8 cellular contexts compared by ENCODE assay signal in the genomic region with DNA sequence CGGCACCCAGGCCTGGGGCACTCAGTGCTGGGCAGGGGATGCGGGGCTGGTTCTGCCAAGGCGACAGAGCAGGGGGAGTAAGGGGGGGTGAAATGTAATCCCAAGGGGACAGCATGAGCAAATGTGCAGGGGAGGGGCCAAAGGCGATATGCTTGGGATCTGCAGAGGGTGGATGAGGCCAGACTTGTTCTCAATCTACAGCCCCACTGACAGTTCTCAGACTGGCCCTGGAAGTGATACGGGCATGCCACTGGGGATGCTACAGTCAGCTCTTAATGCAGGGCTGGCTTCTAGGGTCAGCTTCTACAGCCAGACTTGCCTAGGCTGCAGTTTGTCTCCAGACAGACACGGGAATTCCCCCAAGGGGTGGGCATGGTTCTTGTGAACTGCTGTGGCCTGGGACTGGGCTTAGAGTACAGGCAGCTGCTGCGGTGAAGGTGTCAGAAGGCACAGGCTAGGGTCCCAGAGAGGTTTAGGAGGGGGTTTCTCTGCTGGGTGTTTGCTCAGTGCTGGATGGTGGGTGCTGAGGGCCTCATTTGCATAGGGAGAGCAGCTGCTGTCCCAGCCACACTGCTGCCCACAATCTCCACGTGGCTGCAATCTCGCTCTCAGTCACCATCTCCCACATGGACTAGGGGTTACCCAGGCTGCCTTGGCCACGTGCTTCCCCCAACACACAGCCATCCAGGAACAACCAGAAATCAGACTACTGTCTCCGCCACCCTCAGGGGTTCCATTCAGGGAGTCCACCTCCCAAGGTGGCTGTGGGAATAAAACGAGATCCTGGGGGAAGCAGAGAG.
DNase-seq lines count a peak whose midpoint lies in the region; ATAC-seq and TF ChIP-seq lines count a peak whose summit lies in the region.

No MANE protein-coding gene starts in this region.

- no peak overlapping the region for H3K27ac ChIP-seq in H9 (ENCODE audit: insufficient read length, low read depth, low read length)

- H3K18ac ChIP-seq in H9 (ENCODE audit: insufficient read length, low read depth, low read length) = no peak overlapping the region

- TF ChIP-seq CTCF in GM06990 (IDR thresholded peaks at IDR 0.05; ENCODE audit: insufficient read depth, low read length, poor library complexity, severe bottlenecking) = no peak
- no peak for TF ChIP-seq CTCF in activated CD8-positive, alpha-beta T cell treated with anti-CD3 and anti-CD28 coated beads for 36 hours (IDR thresholded peaks at IDR 0.05)
- no peak for TF ChIP-seq CTCF in H9 (conservative IDR thresholded peaks at IDR 0.05)
- no peak for TF ChIP-seq CTCF in Calu3 (IDR thresholded peaks at IDR 0.05; ENCODE audit: unreplicated experiment)

- H3K9me3 ChIP-seq in H9 (ENCODE audit: control insufficient read depth, low read depth, low read length) (no peaks in the 10 kb centered on the region), MG63 (no peaks in the 10 kb centered on the region)

- no peaks in the 10 kb centered on the region for H3K27me3 Mint-ChIP-seq in activated CD8-positive, alpha-beta T cell treated with anti-CD3 and anti-CD28 coated beads for 36 hours
- no peaks in the 10 kb centered on the region for H3K27me3 Mint-ChIP-seq in natural killer cell treated with Interleukin-12 subunit alpha and Interleukin-12 subunit beta and Interleukin-15 and Interleukin-18, amount 100 ng/mL, for 72 hours
- H3K27me3 Mint-ChIP-seq in H9 (ENCODE audit: low read depth) = no peaks in the 10 kb centered on the region; the same call in none of the 2 replicates
- H3K27me3 Mint-ChIP-seq in Calu3 (ENCODE audit: unreplicated experiment) = peaks cover 25% of the 10 kb centered on the region

- no peak overlapping the region for H3K56ac ChIP-seq in H9 (ENCODE audit: insufficient read length, low read depth, low read length)

- H3K27ac Mint-ChIP-seq in activated CD8-positive, alpha-beta T cell treated with anti-CD3 and anti-CD28 coated beads for 36 hours = peak overlapping the region; percentile 85
- peak overlapping the region; percentile 72 to 88 for H3K27ac Mint-ChIP-seq in natural killer cell treated with Interleukin-12 subunit alpha and Interleukin-12 subunit beta and Interleukin-15 and Interleukin-18, amount 100 ng/mL, for 72 hours
- H3K27ac Mint-ChIP-seq in H9 = no peak overlapping the region
- H3K27ac Mint-ChIP-seq in Calu3 (ENCODE audit: unreplicated experiment) = no peak overlapping the region

- no peak overlapping the region for H2BK5ac ChIP-seq in H9 (ENCODE audit: insufficient read length, low read length)

- no peaks in the 10 kb centered on the region for H3K9me3 Mint-ChIP-seq in activated CD8-positive, alpha-beta T cell treated with anti-CD3 and anti-CD28 coated beads for 36 hours
- H3K9me3 Mint-ChIP-seq in natural killer cell treated with Interleukin-12 subunit alpha and Interleukin-12 subunit beta and Interleukin-15 and Interleukin-18, amount 100 ng/mL, for 72 hours = no peaks in the 10 kb centered on the region
- H3K9me3 Mint-ChIP-seq in H9 (no peaks in the 10 kb centered on the region), Calu3 (ENCODE audit: low read depth, unreplicated experiment) (no peaks in the 10 kb centered on the region)

- H3K14ac ChIP-seq in H9 (ENCODE audit: insufficient read depth, low read length) = no peak overlapping the region

- no CpG with 5 or more reads among the region's 12 CpGs for WGBS in H9 (ENCODE audit: extremely low coverage, insufficient read length, low lambda C conversion rate)

- H3K79me2 ChIP-seq in H9 (ENCODE audit: insufficient read depth, low read length) = no peaks in the 10 kb centered on the region

- ATAC-seq in GM19372 (IDR thresholded peaks at IDR 0.05; ENCODE audit: low read depth, unreplicated experiment) = peak; percentile 77
- peak; percentile 84 for ATAC-seq in HG03442 (IDR thresholded peaks at IDR 0.05; ENCODE audit: unreplicated experiment)
- ATAC-seq in activated CD8-positive, alpha-beta T cell treated with anti-CD3 and anti-CD28 coated beads for 36 hours = peak; percentile 91
- peak; percentile 96 to 97 for ATAC-seq in natural killer cell treated with Interleukin-12 subunit alpha and Interleukin-12 subunit beta and Interleukin-15 and Interleukin-18, amount 100 ng/mL, for 72 hours

- H3K79me1 ChIP-seq in H9 (ENCODE audit: insufficient read depth, low read depth, low read length, poor library complexity, severe bottlenecking) = no peaks in the 10 kb centered on the region

- CTCF ChIA-PET in activated CD8-positive, alpha-beta T cell treated with anti-CD3 and anti-CD28 coated beads for 36 hours (lab: Charles Lee) = interaction anchor here (1.2 kb wide), 1 partner anchor 163 kb away, joined by 4 read pairs; no protein-coding TSS in a partner anchor
- CTCF ChIA-PET in Calu3 (lab: Charles Lee) = no interaction called here

- no peak overlapping the region for H3T11ph ChIP-seq in H9 (ENCODE audit: low read length)

- H3K23me2 ChIP-seq in H9 (ENCODE audit: insufficient read length, low read depth, low read length, poor library complexity, severe bottlenecking) = no peaks in the 10 kb centered on the region

- no peak overlapping the region for H4K5ac ChIP-seq in H9 (ENCODE audit: insufficient read length, low read depth, low read length)

- H2BK15ac ChIP-seq in H9 (ENCODE audit: low read depth, low read length) = no peak overlapping the region

- peak; percentile 86 for DNase-seq in GM06990 (ENCODE audit: extremely low read depth, insufficient read length)
- peak; percentile 94 for DNase-seq in activated CD8-positive, alpha-beta T cell treated with anti-CD3 and anti-CD28 coated beads for 36 hours
- DNase-seq in natural killer cell treated with Interleukin-12 subunit alpha and Interleukin-12 subunit beta and Interleukin-15 and Interleukin-18, amount 100 ng/mL, for 72 hours (ENCODE audit: low spot score) = peak; percentile 97
- no peak for DNase-seq in H9
- no peak for DNase-seq in Calu3
- DNase-seq in MG63 = no peak

- intact Hi-C loops in activated CD8-positive, alpha-beta T cell treated with anti-CD3 and anti-CD28 coated beads for 36 hours (cut with micrococcal nuclease) = loop anchor here (5.0 kb wide), 1 partner anchor 56 kb away; no protein-coding TSS in a partner anchor
- intact Hi-C loops in Calu3 (cut with micrococcal nuclease; ENCODE audit: unreplicated experiment) = no loop called here

- H3K4me1 Mint-ChIP-seq in activated CD8-positive, alpha-beta T cell treated with anti-CD3 and anti-CD28 coated beads for 36 hours (ENCODE audit: low read depth) = peaks cover 41% of the 10 kb centered on the region
- H3K4me1 Mint-ChIP-seq in natural killer cell treated with Interleukin-12 subunit alpha and Interleukin-12 subunit beta and Interleukin-15 and Interleukin-18, amount 100 ng/mL, for 72 hours (ENCODE audit: low read depth in 2 of 2) = peaks cover 53 to 58% of the 10 kb centered on the region in 2 donors
- H3K4me1 Mint-ChIP-seq in H9 = peaks cover 10 to 15% of the 10 kb centered on the region in 2 experiments
- H3K4me1 Mint-ChIP-seq in Calu3 (ENCODE audit: low read depth, unreplicated experiment) = no peaks in the 10 kb centered on the region

- H3K4me2 ChIP-seq in H9 (ENCODE audit: insufficient read depth, insufficient read length, low read length) = no peak overlapping the region

- no peak overlapping the region for H2AK5ac ChIP-seq in H9 (ENCODE audit: insufficient read length, low read length)

- H3K27me3 ChIP-seq in GM06990 (replicated peaks; ENCODE audit: control insufficient read depth, insufficient read depth, low read length) (no peaks in the 10 kb centered on the region), H9 (ENCODE audit: insufficient read depth, low read length) (no peaks in the 10 kb centered on the region), MG63 (no peaks in the 10 kb centered on the region)

- no peak overlapping the region for H3K4me3 Mint-ChIP-seq in activated CD8-positive, alpha-beta T cell treated with anti-CD3 and anti-CD28 coated beads for 36 hours
- H3K4me3 Mint-ChIP-seq in natural killer cell treated with Interleukin-12 subunit alpha and Interleukin-12 subunit beta and Interleukin-15 and Interleukin-18, amount 100 ng/mL, for 72 hours = peak overlapping the region; percentile 71
- no peak overlapping the region for H3K4me3 Mint-ChIP-seq in H9
- H3K4me3 Mint-ChIP-seq in Calu3 (ENCODE audit: low read depth, unreplicated experiment) = no peak overlapping the region

- no peak overlapping the region for H2BK120ac ChIP-seq in H9 (ENCODE audit: low read depth, low read length, poor library complexity, severe bottlenecking)

- no peak overlapping the region for H3K23ac ChIP-seq in H9 (ENCODE audit: insufficient read length, low read depth, low read length)

- no peak overlapping the region for H4K91ac ChIP-seq in H9 (ENCODE audit: insufficient read length, low read depth, low read length)

- no peak overlapping the region for H3K4me3 ChIP-seq in GM06990 (replicated peaks; ENCODE audit: low read depth, low read length)
- H3K4me3 ChIP-seq in MG63 = no peak overlapping the region

- POLR2A ChIA-PET in activated CD8-positive, alpha-beta T cell treated with anti-CD3 and anti-CD28 coated beads for 36 hours (lab: Charles Lee) = interaction anchor here (0.7 to 4.2 kb wide), 9 partner anchors 10 to 88 kb away, joined by 3 to 23 read pairs (median 4); no protein-coding TSS in a partner anchor

- no peaks in the 10 kb centered on the region for H3K36me3 ChIP-seq in GM06990 (ENCODE audit: control insufficient read depth, insufficient read depth, low read length)
- no peaks in the 10 kb centered on the region for H3K36me3 ChIP-seq in MG63

- no peak overlapping the region for H2BK12ac ChIP-seq in H9 (ENCODE audit: insufficient read length, low read depth, low read length)

- H3K4me1 ChIP-seq in H9 (ENCODE audit: insufficient read depth, low read length) = no peaks in the 10 kb centered on the region

- no TSS peak for BruUV-seq in Calu3 (replicated peaks; lab: Mats Ljungman, UMichigan)

- H3K36me3 Mint-ChIP-seq in activated CD8-positive, alpha-beta T cell treated with anti-CD3 and anti-CD28 coated beads for 36 hours (ENCODE audit: low read depth) = no peaks in the 10 kb centered on the region
- H3K36me3 Mint-ChIP-seq in natural killer cell treated with Interleukin-12 subunit alpha and Interleukin-12 subunit beta and Interleukin-15 and Interleukin-18, amount 100 ng/mL, for 72 hours = no peaks in the 10 kb centered on the region
- H3K36me3 Mint-ChIP-seq in H9 (ENCODE audit: insufficient read depth in 1 of 3, low read depth in 3 of 3) = no peaks in the 10 kb centered on the region
- no peaks in the 10 kb centered on the region for H3K36me3 Mint-ChIP-seq in Calu3 (ENCODE audit: insufficient read depth, unreplicated experiment)

- H4K8ac ChIP-seq in H9 (replicated peaks; ENCODE audit: insufficient read length, low read depth, low read length) = no peak overlapping the region

- no peak overlapping the region for H3K4ac ChIP-seq in H9 (ENCODE audit: low read depth, low read length)

- H2AFZ ChIP-seq in H9 (ENCODE audit: low read length) = no peak overlapping the region

- H4K20me1 ChIP-seq in H9 (ENCODE audit: control insufficient read depth, insufficient read depth, insufficient read length) = no peaks in the 10 kb centered on the region

- H2BK20ac ChIP-seq in H9 (ENCODE audit: low read depth, low read length, poor library complexity, severe bottlenecking) = no peak overlapping the region

- no peak overlapping the region for H3K9ac ChIP-seq in H9 (ENCODE audit: extremely low read depth, insufficient read length, low read length)

Comparison
In these comparisons a context has a peak if more than half of its experiments do, and no peak if none do; other contexts are left out.
1. DNase-seq: peak in GM06990 (single experiment), activated CD8-positive, alpha-beta T cell treated with anti-CD3 and anti-CD28 coated beads for 36 hours (single experiment) and natural killer cell treated with Interleukin-12 subunit alpha and Interleukin-12 subunit beta and Interleukin-15 and Interleukin-18, amount 100 ng/mL, for 72 hours (single experiment); none in H9 (single experiment), Calu3 (single experiment) and MG63 (single experiment).
2. H3K27ac Mint-ChIP-seq: peak in activated CD8-positive, alpha-beta T cell treated with anti-CD3 and anti-CD28 coated beads for 36 hours (single experiment) and natural killer cell treated with Interleukin-12 subunit alpha and Interleukin-12 subunit beta and Interleukin-15 and Interleukin-18, amount 100 ng/mL, for 72 hours (2 of 2); none in H9 (0 of 3) and Calu3 (single experiment).
3. Peak in every context shown above with its lines, with median percentiles within 50 percentile points of each other: ATAC-seq.